Comparison of ENCODE assay signal across 16 cellular contexts in genomic region chr6:110491299-110491643, GRCh38. TPM values are rescaled to one million over a fixed set of nuclear protein-coding genes. Genes with fewer than 3 reads are reported as not detected.
DNase-seq lines count a peak whose midpoint lies in the region; ATAC-seq and TF ChIP-seq lines count a peak whose summit lies in the region.
"Had no signal": no experiment of that assay in that cellular context is flagged by ENCODE, and none has a peak within 500 bp of the region (broad histone marks: within the 10 kb centered on the region; RNA-seq: fewer than 3 reads in every experiment).

No MANE protein-coding gene starts in this region.

- no peak overlapping the region for H2BK120ac ChIP-seq in mesendoderm (ENCODE audit: low read depth, low read length)

- H3K4me1 Mint-ChIP-seq in activated CD8-positive, alpha-beta memory T cell treated with anti-CD3 and anti-CD28 coated beads, Interleukin-2, amount 10 ng/mL, durations not matched to agents 7 days and 5 days: no peaks in the 10 kb centered on the region
- peaks cover 12% of the 10 kb centered on the region for H3K4me1 Mint-ChIP-seq in brain

- no CpG with 5 or more reads among the region's 3 CpGs for WGBS in mesendoderm (ENCODE audit: extremely low coverage, insufficient coverage, low lambda C conversion rate)

- no peaks in the 10 kb centered on the region for H3K79me1 ChIP-seq in mesendoderm (ENCODE audit: low read length)

- CTCF ChIA-PET in activated CD8-positive, alpha-beta memory T cell treated with anti-CD3 and anti-CD28 coated beads, Interleukin-2, amount 10 ng/mL, durations not matched to agents 7 days and 5 days (lab: Charles Lee): no interaction called here

- no peak overlapping the region for H3K56ac ChIP-seq in mesendoderm (ENCODE audit: low read length)

- no peak overlapping the region for H3K4me3 Mint-ChIP-seq in activated CD8-positive, alpha-beta memory T cell treated with anti-CD3 and anti-CD28 coated beads, Interleukin-2, amount 10 ng/mL, durations not matched to agents 7 days and 5 days
- peak overlapping the region in 1 of 5 experiments; percentile 45 for H3K4me3 Mint-ChIP-seq in brain

- H4K5ac ChIP-seq in mesendoderm (ENCODE audit: low read length): no peak overlapping the region

- H3K9me3 Mint-ChIP-seq in activated CD8-positive, alpha-beta memory T cell treated with anti-CD3 and anti-CD28 coated beads, Interleukin-2, amount 10 ng/mL, durations not matched to agents 7 days and 5 days (ENCODE audit: low read depth): no peaks in the 10 kb centered on the region
- no peaks in the 10 kb centered on the region for H3K9me3 Mint-ChIP-seq in brain

- H3K27ac Mint-ChIP-seq in activated CD8-positive, alpha-beta memory T cell treated with anti-CD3 and anti-CD28 coated beads, Interleukin-2, amount 10 ng/mL, durations not matched to agents 7 days and 5 days: no peak overlapping the region
- peak overlapping the region in 3 of 5 experiments; percentile 15 to 84 (median 27) for H3K27ac Mint-ChIP-seq in brain

- TF ChIP-seq CTCF in brain (conservative IDR thresholded peaks at IDR 0.05): no peak

- H2BK15ac ChIP-seq in mesendoderm (replicated peaks; ENCODE audit: low read depth): no peak overlapping the region

- no peak overlapping the region for H3K23ac ChIP-seq in mesendoderm (ENCODE audit: low read length)

- no peaks in the 10 kb centered on the region for H3K79me2 ChIP-seq in mesendoderm (ENCODE audit: control insufficient read depth, insufficient read depth, low read length)

- no peak overlapping the region for H3K4me3 ChIP-seq in mesendoderm (ENCODE audit: low read length)
- H3K4me3 ChIP-seq: BLaER1 treated with 17β-estradiol and CSF1 and Interleukin-3, amounts not matched to agents 10 nM and 100 nM; GM12878; Peyer's patch had no signal

- H3K18ac ChIP-seq in mesendoderm (ENCODE audit: low read length): peak overlapping the region; percentile 34

- no peak overlapping the region for H2BK5ac ChIP-seq in mesendoderm (ENCODE audit: low read length)

- H3K4me2 ChIP-seq in mesendoderm (ENCODE audit: low read length): no peak overlapping the region
- H3K4me2 ChIP-seq: BLaER1 treated with 17β-estradiol and CSF1 and Interleukin-3, amounts not matched to agents 10 nM and 100 nM had no signal

- ATAC-seq in activated CD8-positive, alpha-beta memory T cell treated with anti-CD3 and anti-CD28 coated beads, Interleukin-2, amount 10 ng/mL, durations not matched to agents 7 days and 5 days: no peak
- ATAC-seq in HG02610 (IDR thresholded peaks at IDR 0.05; ENCODE audit: unreplicated experiment) (no peak), GM18861 (IDR thresholded peaks at IDR 0.05; ENCODE audit: unreplicated experiment) (no peak)

- H3K36me3 Mint-ChIP-seq in activated CD8-positive, alpha-beta memory T cell treated with anti-CD3 and anti-CD28 coated beads, Interleukin-2, amount 10 ng/mL, durations not matched to agents 7 days and 5 days: no peaks in the 10 kb centered on the region
- no peaks in the 10 kb centered on the region for H3K36me3 Mint-ChIP-seq in brain

- no peak overlapping the region for H3K4ac ChIP-seq in mesendoderm (ENCODE audit: low read depth, low read length)

- DNase-seq in activated CD8-positive, alpha-beta memory T cell treated with anti-CD3 and anti-CD28 coated beads, Interleukin-2, amount 10 ng/mL, durations not matched to agents 7 days and 5 days: peak; percentile 3
- DNase-seq in activated CD8-positive, alpha-beta memory T cell treated with anti-CD3 and anti-CD28 coated beads, Interleukin-2, amount 50 U/mL, for 48 hours: no peak
- DNase-seq in mesendoderm: no peak
- no peak for DNase-seq in islet precursor cell
- no peak for DNase-seq in NCI-H2029 treated with DMSO at 0.1 percent for 48 hours (lab: John Stamatoyannopoulos, UW)
- DNase-seq: Kasumi-1, NCI-H1417, NCI-H510A, Peyer's patch, SHP77 treated with DMSO at 0.1 percent for 48 hours had no signal

- no peaks in the 10 kb centered on the region for H3K4me1 ChIP-seq in mesendoderm (ENCODE audit: control insufficient read depth, low read depth, low read length)
- H3K4me1 ChIP-seq: Peyer's patch had no signal

- H2AK5ac ChIP-seq in mesendoderm (ENCODE audit: low read length): no peak overlapping the region

- H3K9ac ChIP-seq in mesendoderm (ENCODE audit: low read length): no peak overlapping the region
- H3K9ac ChIP-seq: BLaER1 treated with 17β-estradiol and CSF1 and Interleukin-3, amounts not matched to agents 10 nM and 100 nM had no signal

- no peaks in the 10 kb centered on the region for H3K36me3 ChIP-seq in mesendoderm (ENCODE audit: control insufficient read depth, insufficient read depth, low read length)
- H3K36me3 ChIP-seq: BLaER1 treated with 17β-estradiol and CSF1 and Interleukin-3, amounts not matched to agents 10 nM and 100 nM; Peyer's patch had no signal

- peaks cover 38% of the 10 kb centered on the region for H3K27me3 Mint-ChIP-seq in activated CD8-positive, alpha-beta memory T cell treated with anti-CD3 and anti-CD28 coated beads, Interleukin-2, amount 10 ng/mL, durations not matched to agents 7 days and 5 days
- H3K27me3 Mint-ChIP-seq in brain: peaks cover 4% of the 10 kb centered on the region

- no peak overlapping the region for H3K27ac ChIP-seq in mesendoderm (ENCODE audit: low read depth, low read length)
- H3K27ac ChIP-seq: 22Rv1; BLaER1 treated with 17β-estradiol and CSF1 and Interleukin-3, amounts not matched to agents 10 nM and 100 nM; Peyer's patch had no signal

- H3K27me3 ChIP-seq in mesendoderm (ENCODE audit: insufficient read depth, low read length, poor library complexity): no peaks in the 10 kb centered on the region
- H3K27me3 ChIP-seq: BLaER1 treated with 17β-estradiol and CSF1 and Interleukin-3, amounts not matched to agents 10 nM and 100 nM; Peyer's patch had no signal

- no peak overlapping the region for H4K8ac ChIP-seq in mesendoderm (ENCODE audit: low read depth, low read length)

RNA-seq across cellular contexts. Expression of gene SLC22A16, which starts 14.9 kb away (rescaled TPM):
- not detected for total RNA-seq in activated CD8-positive, alpha-beta memory T cell treated with anti-CD3 and anti-CD28 coated beads, Interleukin-2, amount 10 ng/mL, durations not matched to agents 7 days and 5 days
- 0.53 TPM for polyA plus RNA-seq in brain (ENCODE audit: insufficient read depth, low read depth, low replicate concordance)
- not detected for polyA plus RNA-seq in mesendoderm (2013, experiment 1 of 2)
- polyA plus RNA-seq in mesendoderm (2013, experiment 2 of 2): not detected
- total RNA-seq: GM12878, Peyer's patch had no signal
- polyA plus RNA-seq: GM12878 had no signal
